Comparison of ENCODE assay signal across 20 cellular contexts in genomic region chr3:71646971-71647370, GRCh38.
"Had no signal": no experiment of that assay in that cellular context is flagged by ENCODE, and none has a peak within 500 bp of the region (broad histone marks: within the 10 kb centered on the region; RNA-seq: fewer than 3 reads in every experiment).

No MANE protein-coding gene starts in this region.

- H3K4me3 ChIP-seq: MG63, SJSA1, SK-N-MC had no signal

- ATAC-seq: HepG2 had no signal

- H3K27me3 ChIP-seq: MG63, SJSA1 had no signal

- H3K27ac ChIP-seq: SJSA1, SK-N-MC had no signal

- H3K4me1 ChIP-seq: SJSA1 had no signal

- DNase-seq: IMR-90, KG1, MG63, NCI-H1092, NCI-H1105 treated with DMSO at 0.1 percent for 48 hours, NCI-H1436, NCI-H187, NCI-H2029, NCI-H2081 treated with DMSO at 0.1 percent for 48 hours, NCI-H2227 treated with DMSO at 0.1 percent for 48 hours, NCI-H446, NCI-H510A, NCI-H526 treated with DMSO at 0.1 percent for 48 hours, NCI-H774, Right ventricle myocardium superior, RPMI8226, SIG-M5 had no signal

- H3K9me3 ChIP-seq: MG63, SJSA1 had no signal

- H3K36me3 ChIP-seq: MG63, SJSA1 had no signal
